ENCODE assay signal across 11 cellular contexts in the genomic region with DNA sequence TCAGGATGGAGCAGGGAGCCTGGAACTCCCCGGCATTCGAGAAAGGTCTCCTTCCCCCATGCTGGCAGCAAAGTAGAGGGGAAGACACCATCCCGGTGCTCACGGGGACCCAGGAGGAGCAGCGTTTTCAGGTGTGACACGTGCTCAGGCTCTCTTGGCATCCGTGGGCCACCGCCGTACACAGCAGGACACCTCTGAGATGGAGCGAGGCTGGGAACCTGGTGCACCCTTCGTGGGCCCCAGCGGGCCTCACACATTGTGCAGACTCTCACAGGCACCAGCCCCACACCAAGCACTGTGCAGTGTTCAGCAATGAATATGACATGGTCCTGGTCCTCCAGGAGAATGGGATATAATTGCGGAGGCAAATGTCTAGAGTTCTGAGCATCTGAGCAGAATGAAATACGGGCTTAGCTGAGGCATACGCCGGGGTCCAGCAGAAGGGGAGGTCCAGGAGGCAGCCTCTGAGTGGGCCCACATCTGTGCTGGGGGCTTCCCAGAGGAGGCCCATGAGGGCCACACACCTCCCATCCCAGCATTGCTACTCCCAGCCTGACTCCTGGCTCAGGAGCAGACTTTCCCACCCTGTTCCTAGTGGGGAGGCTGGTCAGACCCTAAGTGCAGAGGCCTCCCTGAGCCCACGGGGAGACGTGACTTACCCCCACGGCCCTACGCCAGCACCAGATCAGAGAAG.
DNase-seq lines count a peak whose midpoint lies in the region; ATAC-seq and TF ChIP-seq lines count a peak whose summit lies in the region.
"Had no signal": no experiment of that assay in that cellular context is flagged by ENCODE, and none has a peak within 500 bp of the region (broad histone marks: within the 10 kb centered on the region; RNA-seq: fewer than 3 reads in every experiment).

No MANE protein-coding gene starts in this region.

- H3K4me3 ChIP-seq in ACC112 (ENCODE audit: low read depth, low read length) (peak overlapping the region; percentile 90), HEK293 (ENCODE audit: low read depth, low read length) (no peak overlapping the region), mammary epithelial cell (replicated peaks in 1 of 3; ENCODE audit: insufficient read depth in 1 of 3, low read depth in 2 of 3, low read length in 3 of 3) (peak overlapping the region in 1 of 3 experiments; percentile 75)

- no peaks in the 10 kb centered on the region for H4K20me1 ChIP-seq in mammary epithelial cell (ENCODE audit: insufficient read depth, low read length)

- peak overlapping the region; percentile 81 to 88 for H3K27ac Mint-ChIP-seq in natural killer cell

- H3K79me2 ChIP-seq in ACC112 (ENCODE audit: control insufficient read depth, insufficient read depth, low read length, unreplicated experiment) (peaks cover 28% of the 10 kb centered on the region), mammary epithelial cell (ENCODE audit: insufficient read depth, low read length) (peaks cover 55% of the 10 kb centered on the region)

- no peaks in the 10 kb centered on the region for H3K36me3 Mint-ChIP-seq in natural killer cell

- no peak for ATAC-seq in natural killer cell
- no peak for ATAC-seq in HG03354 (IDR thresholded peaks at IDR 0.05; ENCODE audit: poor library complexity, severe bottlenecking, unreplicated experiment)
- ATAC-seq in GM18868 (IDR thresholded peaks at IDR 0.05; ENCODE audit: unreplicated experiment), result no peak

- no peak overlapping the region for H3K27ac ChIP-seq in ACC112 (ENCODE audit: low read depth, low read length)
- H3K27ac ChIP-seq in HEK293 (ENCODE audit: extremely low read depth, low read depth, low read length), result 0 out of 2 replicates have a peak overlapping the region, but pooled peaks have one; percentile 16
- H3K27ac ChIP-seq in mammary epithelial cell (ENCODE audit: insufficient read depth, low read depth, low read length), result no peak overlapping the region

- no peak for DNase-seq in mammary epithelial cell
- no peak for DNase-seq in natural killer cell
- DNase-seq in RKO (ENCODE audit: low spot score), result no peak
- no peak for DNase-seq in NCI-H1930 (lab: John Stamatoyannopoulos, UW)
- DNase-seq: activated effector memory CD4-positive, alpha-beta T cell treated with Interleukin-2 at 50 U/mL for 16 hours; DMS53; HCEC 1CT had no signal

- WGBS in mammary epithelial cell (ENCODE audit: low coverage, missing lambda C conversion rate), result 95% methylated on average over 6 of the region's 20 CpGs

- H2AFZ ChIP-seq in ACC112 (ENCODE audit: low read length, unreplicated experiment) (no peak overlapping the region), mammary epithelial cell (ENCODE audit: low read depth, low read length) (no peak overlapping the region)

- CTCF ChIA-PET in HEK293 (lab: Yijun Ruan, JAX), result interaction anchor here (1.3 kb wide), 2 partner anchors 51 to 80 kb away, joined by 4 to 7 read pairs; no protein-coding TSS in a partner anchor
- CTCF ChIA-PET in mammary epithelial cell (lab: Charles Lee; ENCODE audit: low non-redundant PET), result no interaction called here

- peaks cover 33% of the 10 kb centered on the region for H3K4me1 ChIP-seq in ACC112 (ENCODE audit: control insufficient read depth, insufficient read depth, low read length, unreplicated experiment)
- peaks cover 33% of the 10 kb centered on the region for H3K4me1 ChIP-seq in HEK293 (ENCODE audit: control insufficient read depth, insufficient read depth, low read length)
- H3K4me1 ChIP-seq in mammary epithelial cell (ENCODE audit: insufficient read depth, low read length), result peaks cover 41% of the 10 kb centered on the region

- dilution Hi-C loops in mammary epithelial cell (cut with HindIII; ENCODE audit: low sequenced_read_pairs), result no loop called here

- peaks cover 30 to 63% of the 10 kb centered on the region in 2 donors for H3K4me1 Mint-ChIP-seq in natural killer cell

- peak overlapping the region; percentile 74 for H3K4me3 Mint-ChIP-seq in natural killer cell

- no TSS peak for BruUV-seq in mammary epithelial cell (replicated peaks; lab: Mats Ljungman, UMichigan)

- intact Hi-C loops in mammary epithelial cell (cut with micrococcal nuclease) (loop anchor here (5.0 kb wide), 1 partner anchor 45 kb away; no protein-coding TSS in a partner anchor), natural killer cell (cut with micrococcal nuclease) (no loop called here)

- POLR2A ChIA-PET in HEK293 (lab: Yijun Ruan, JAX), result no interaction called here

- H3K9me3 Mint-ChIP-seq in natural killer cell, result no peaks in the 10 kb centered on the region

- in situ Hi-C loops in mammary epithelial cell (cut with MboI; ENCODE audit: low sequenced_read_pairs in 2 of 2), result no loop called here

- H3K36me3 ChIP-seq in ACC112 (ENCODE audit: insufficient read depth, low read length), result no peaks in the 10 kb centered on the region; the same call in 1 of the 2 replicates
- peaks cover 0 to 14% of the 10 kb centered on the region in 2 experiments; a peak in 1 of 3 replicates for H3K36me3 ChIP-seq in HEK293 (ENCODE audit: control insufficient read depth in 2 of 2, insufficient read depth in 1 of 2, low read length in 2 of 2)
- peaks cover 2% of the 10 kb centered on the region for H3K36me3 ChIP-seq in mammary epithelial cell (ENCODE audit: insufficient read depth, low read length)

- H3K4me2 ChIP-seq in mammary epithelial cell (ENCODE audit: insufficient read depth, low read depth, low read length), result peak overlapping the region; percentile 99

- no peaks in the 10 kb centered on the region for H3K27me3 Mint-ChIP-seq in natural killer cell (ENCODE audit: low read depth in 2 of 2)

- H3K9me3 ChIP-seq in HEK293 (ENCODE audit: control insufficient read depth, insufficient read depth, low read depth, low read length), result no peaks in the 10 kb centered on the region
- no peaks in the 10 kb centered on the region for H3K9me3 ChIP-seq in mammary epithelial cell (replicated peaks; ENCODE audit: insufficient read depth, low read length)

- TF ChIP-seq CTCF in HEK293 (tag by site-specific recombination; IDR thresholded peaks at IDR 0.05) (no peak), mammary epithelial cell (conservative IDR thresholded peaks at IDR 0.05 in 1 of 2, IDR thresholded peaks at IDR 0.05 in 1 of 2; ENCODE audit: extremely low read depth in 1 of 2, insufficient read depth in 1 of 2, low read depth in 1 of 2, low read length in 2 of 2) (no peak), natural killer cell (IDR thresholded peaks at IDR 0.05) (no peak)

- H3K27me3 ChIP-seq in ACC112 (ENCODE audit: insufficient read depth, low read length) (no peaks in the 10 kb centered on the region), mammary epithelial cell (ENCODE audit: insufficient read depth, low read length) (no peaks in the 10 kb centered on the region)

- H3K9ac ChIP-seq in mammary epithelial cell (ENCODE audit: insufficient read depth, low read length), result no peak overlapping the region

TF ChIP-seq in HEK293, 187 proteins besides CTCF, POLR2A, EP300 and RAD21:
- no peak for TF ChIP-seq ZBTB10 (tag by site-specific recombination; IDR thresholded peaks at IDR 0.05)
- peak; percentile 58 for TF ChIP-seq GLIS2 (tag by site-specific recombination; IDR thresholded peaks at IDR 0.05)
- TF ChIP-seq YY2 (tag by site-specific recombination; IDR thresholded peaks at IDR 0.05), result no peak
- no peak for TF ChIP-seq MEIS1 (CRISPR knock-in tag; IDR thresholded peaks at IDR 0.05; ENCODE audit: borderline replicate concordance)
- peak; percentile 89 for TF ChIP-seq GLIS1 (tag by site-specific recombination; IDR thresholded peaks at IDR 0.05)
- TF ChIP-seq, protein P1, sequence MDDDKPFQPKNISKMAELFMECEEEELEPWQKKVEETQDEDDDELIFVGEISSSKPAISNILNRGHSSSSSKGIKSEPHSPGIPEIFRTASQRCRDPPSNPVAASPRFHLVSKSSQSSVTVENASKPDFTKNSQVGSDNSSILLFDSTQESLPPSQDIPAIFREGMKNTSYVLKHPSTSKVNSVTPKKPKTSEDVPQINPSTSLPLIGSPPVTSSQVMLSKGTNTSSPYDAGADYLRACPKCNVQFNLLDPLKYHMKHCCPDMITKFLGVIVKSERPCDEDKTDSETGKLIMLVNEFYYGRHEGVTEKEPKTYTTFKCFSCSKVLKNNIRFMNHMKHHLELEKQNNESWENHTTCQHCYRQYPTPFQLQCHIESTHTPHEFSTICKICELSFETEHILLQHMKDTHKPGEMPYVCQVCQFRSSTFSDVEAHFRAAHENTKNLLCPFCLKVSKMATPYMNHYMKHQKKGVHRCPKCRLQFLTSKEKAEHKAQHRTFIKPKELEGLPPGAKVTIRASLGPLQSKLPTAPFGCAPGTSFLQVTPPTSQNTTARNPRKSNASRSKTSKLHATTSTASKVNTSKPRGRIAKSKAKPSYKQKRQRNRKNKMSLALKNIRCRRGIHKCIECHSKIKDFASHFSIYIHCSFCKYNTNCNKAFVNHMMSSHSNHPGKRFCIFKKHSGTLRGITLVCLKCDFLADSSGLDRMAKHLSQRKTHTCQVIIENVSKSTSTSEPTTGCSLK (tag by site-specific recombination; IDR thresholded peaks at IDR 0.05), result no peak
